Comparison of ENCODE assay signal across 9 cellular contexts in genomic region chr9:81737871-81738507, GRCh38.
DNase-seq lines count a peak whose midpoint lies in the region; ATAC-seq and TF ChIP-seq lines count a peak whose summit lies in the region.
"Had no signal": no experiment of that assay in that cellular context is flagged by ENCODE, and none has a peak within 500 bp of the region (broad histone marks: within the 10 kb centered on the region; RNA-seq: fewer than 3 reads in every experiment).

No MANE protein-coding gene starts in this region.

- CTCF ChIA-PET in GM10248 (lab: Yijun Ruan, JAX) = no interaction called here

- peaks cover 0 to 3% of the 10 kb centered on the region in 2 donors for H3K9me3 Mint-ChIP-seq in stimulated activated naive B cell treated with anti-CD40 and anti-IgM and Interleukin-4, amounts not matched to agents 10 μg/mL and 1 μg/mL and 100 μg/mL, for 72 hours

- ATAC-seq in GM21381 (IDR thresholded peaks at IDR 0.05; ENCODE audit: unreplicated experiment) (peak; percentile 49), GM21528 (IDR thresholded peaks at IDR 0.05; ENCODE audit: low FRiP score, unreplicated experiment) (no peak)
- ATAC-seq in stimulated activated naive B cell treated with anti-CD40 and anti-IgM and Interleukin-4, amounts not matched to agents 10 μg/mL and 1 μg/mL and 100 μg/mL, for 72 hours (replicated peaks) = peak; percentile 91

- DNase-seq in NCI-H69 (lab: John Stamatoyannopoulos, UW) (peak; percentile 43), fibroblast of gingiva (ENCODE audit: low read depth) (peak; percentile 81), GM10248 (ENCODE audit: extremely low spot score) (no peak), SW 1271 (lab: John Stamatoyannopoulos, UW) (no peak), GF-D8 (lab: John Stamatoyannopoulos, UW) (no peak)
- DNase-seq in stimulated activated naive B cell treated with anti-CD40 and anti-IgM and Interleukin-4, amounts not matched to agents 10 μg/mL and 1 μg/mL and 100 μg/mL, for 72 hours = no peak
- DNase-seq: WERI-Rb-1 had no signal

- peaks cover 11 to 17% of the 10 kb centered on the region in 2 donors for H3K4me1 Mint-ChIP-seq in stimulated activated naive B cell treated with anti-CD40 and anti-IgM and Interleukin-4, amounts not matched to agents 10 μg/mL and 1 μg/mL and 100 μg/mL, for 72 hours

- H3K4me3 Mint-ChIP-seq in stimulated activated naive B cell treated with anti-CD40 and anti-IgM and Interleukin-4, amounts not matched to agents 10 μg/mL and 1 μg/mL and 100 μg/mL, for 72 hours = peak overlapping the region; percentile 44 to 61

- peak overlapping the region; percentile 94 for H3K27ac Mint-ChIP-seq in stimulated activated naive B cell treated with anti-CD40 and anti-IgM and Interleukin-4, amounts not matched to agents 10 μg/mL and 1 μg/mL and 100 μg/mL, for 72 hours

- POLR2A ChIA-PET in GM10248 (lab: Yijun Ruan, JAX) = no interaction called here

- peaks cover 0 to 3% of the 10 kb centered on the region in 2 donors for H3K27me3 Mint-ChIP-seq in stimulated activated naive B cell treated with anti-CD40 and anti-IgM and Interleukin-4, amounts not matched to agents 10 μg/mL and 1 μg/mL and 100 μg/mL, for 72 hours

- TF ChIP-seq CTCF in GM10248 (IDR thresholded peaks at IDR 0.05; ENCODE audit: control extremely low read depth, extremely low read depth, low read depth, missing control alignments) = no peak

- peaks cover 8% of the 10 kb centered on the region in 2 donors for H3K36me3 Mint-ChIP-seq in stimulated activated naive B cell treated with anti-CD40 and anti-IgM and Interleukin-4, amounts not matched to agents 10 μg/mL and 1 μg/mL and 100 μg/mL, for 72 hours

Comparison
In these comparisons a context has a peak if more than half of its experiments do, and no peak if none do; other contexts are left out.
1. DNase-seq: peak in NCI-H69 (single experiment) and fibroblast of gingiva (single experiment); none in stimulated activated naive B cell treated with anti-CD40 and anti-IgM and Interleukin-4, amounts not matched to agents 10 μg/mL and 1 μg/mL and 100 μg/mL, for 72 hours (single experiment), GM10248 (single experiment), SW 1271 (0 of 2) and GF-D8 (single experiment).